In genomic region chr17:40320771-40321501, GRCh38 we compare ENCODE assay signal across 8 cellular contexts. TPM values are rescaled to one million over a fixed set of nuclear protein-coding genes. Genes with fewer than 3 reads are reported as not detected.
DNase-seq lines count a peak whose midpoint lies in the region; ATAC-seq, FAIRE-seq and TF ChIP-seq lines count a peak whose summit lies in the region.

No MANE protein-coding gene starts in this region.

- intact Hi-C loops in esophagus muscularis mucosa (cut with DNase I), result no loop called here

- no peak for TF ChIP-seq POLR2A in GM12892 (IDR thresholded peaks at IDR 0.05; ENCODE audit: low read depth, low read length)
- no peak for TF ChIP-seq POLR2A in esophagus muscularis mucosa (IDR thresholded peaks at IDR 0.05; ENCODE audit: low read depth)

- H3K27ac ChIP-seq in esophagus muscularis mucosa (replicated peaks in 1 of 4), result peak overlapping the region; percentile 94 to 98 (median 96)

- peaks cover 26% of the 10 kb centered on the region for H3K36me3 Mint-ChIP-seq in T-helper 2 cell treated with Interferon-gamma antibody and Interleukin-4, amounts not matched to agents 5 μg/mL and 100 μg/mL, for 36 hours (ENCODE audit: low read depth)

- H3K9me3 ChIP-seq in esophagus muscularis mucosa, result no peaks in the 10 kb centered on the region

- no peak for ATAC-seq in HG02571 (IDR thresholded peaks at IDR 0.05; ENCODE audit: unreplicated experiment)

- no peaks in the 10 kb centered on the region for H3K27me3 ChIP-seq in esophagus muscularis mucosa

- DNase-seq in GM12892 (ENCODE audit: insufficient read length) (no peak), esophagus muscularis mucosa (ENCODE audit: extremely low spot score) (no peak), retinal pigment epithelial cell (ENCODE audit: low read depth) (no peak), cortex of kidney (lab: John Stamatoyannopoulos, UW) (no peak), NCI-H1694 treated with DMSO at 0.1 percent for 48 hours (lab: John Stamatoyannopoulos, UW) (no peak), NCI-H510A treated with DMSO at 0.1 percent for 48 hours (lab: John Stamatoyannopoulos, UW) (no peak)
- DNase-seq in T-helper 2 cell treated with Interferon-gamma antibody and Interleukin-4, amounts not matched to agents 5 μg/mL and 100 μg/mL, for 36 hours (ENCODE audit: low spot score), result no peak

- H3K4me3 ChIP-seq in esophagus muscularis mucosa (peak overlapping the region; percentile 90 to 99 (median 94)), retinal pigment epithelial cell (ENCODE audit: low read length) (peak overlapping the region; percentile 87)

- H3K4me1 ChIP-seq in esophagus muscularis mucosa, result peaks cover 92 to 96% (median 94%) of the 10 kb centered on the region in 4 donors

- peak; percentile 21 for FAIRE-seq in GM12892 (lab: Jason Lieb, UNC)

- H3K27me3 Mint-ChIP-seq in T-helper 2 cell treated with Interferon-gamma antibody and Interleukin-4, amounts not matched to agents 5 μg/mL and 100 μg/mL, for 36 hours (ENCODE audit: low read depth), result peaks cover 2% of the 10 kb centered on the region

- H3K27ac Mint-ChIP-seq in T-helper 2 cell treated with Interferon-gamma antibody and Interleukin-4, amounts not matched to agents 5 μg/mL and 100 μg/mL, for 36 hours, result peak overlapping the region; percentile 96

- H3K9me3 Mint-ChIP-seq in T-helper 2 cell treated with Interferon-gamma antibody and Interleukin-4, amounts not matched to agents 5 μg/mL and 100 μg/mL, for 36 hours, result no peaks in the 10 kb centered on the region

- TF ChIP-seq EP300 in esophagus muscularis mucosa (IDR thresholded peaks at IDR 0.05), result no peak

- TF ChIP-seq CTCF in esophagus muscularis mucosa (IDR thresholded peaks at IDR 0.05), result no peak
- no peak for TF ChIP-seq CTCF in retinal pigment epithelial cell (conservative IDR thresholded peaks at IDR 0.05; ENCODE audit: low read depth, low read length)

- H3K4me3 Mint-ChIP-seq in T-helper 2 cell treated with Interferon-gamma antibody and Interleukin-4, amounts not matched to agents 5 μg/mL and 100 μg/mL, for 36 hours, result peak overlapping the region; percentile 96

- 24% methylated on average over 12 of the region's 19 CpGs for WGBS in esophagus muscularis mucosa

- H3K36me3 ChIP-seq in esophagus muscularis mucosa, result no peaks in the 10 kb centered on the region

- H3K4me1 Mint-ChIP-seq in T-helper 2 cell treated with Interferon-gamma antibody and Interleukin-4, amounts not matched to agents 5 μg/mL and 100 μg/mL, for 36 hours (ENCODE audit: low read depth), result peaks cover 67% of the 10 kb centered on the region

RNA-seq across cellular contexts. Expression of gene RARA, which starts 12.0 kb away (rescaled TPM):
- 24.3 TPM for polyA plus RNA-seq in GM12892 (2012; ENCODE audit: missing spikeins)
- 10 to 100 TPM; 26.2 to 53.5 (median 52.2) TPM for total RNA-seq in esophagus muscularis mucosa

RNA-seq across cellular contexts. Expression of gene CDC6, which starts 33.3 kb away (rescaled TPM):
- 39.5 TPM for polyA plus RNA-seq in GM12892 (2012; ENCODE audit: missing spikeins)
- under 1 TPM; 0.32 to 0.83 (median 0.44) TPM for total RNA-seq in esophagus muscularis mucosa

RNA-seq across cellular contexts. Expression of gene GJD3, which starts 43.6 kb away (rescaled TPM):
- polyA plus RNA-seq in GM12892 (2012; ENCODE audit: missing spikeins), result not detected
- under 1 TPM in 2 of 4 donors, not detected in 2; 0.40 to 0.50 TPM for total RNA-seq in esophagus muscularis mucosa
